ENCODE assay signal across 17 cellular contexts in the genomic region with DNA sequence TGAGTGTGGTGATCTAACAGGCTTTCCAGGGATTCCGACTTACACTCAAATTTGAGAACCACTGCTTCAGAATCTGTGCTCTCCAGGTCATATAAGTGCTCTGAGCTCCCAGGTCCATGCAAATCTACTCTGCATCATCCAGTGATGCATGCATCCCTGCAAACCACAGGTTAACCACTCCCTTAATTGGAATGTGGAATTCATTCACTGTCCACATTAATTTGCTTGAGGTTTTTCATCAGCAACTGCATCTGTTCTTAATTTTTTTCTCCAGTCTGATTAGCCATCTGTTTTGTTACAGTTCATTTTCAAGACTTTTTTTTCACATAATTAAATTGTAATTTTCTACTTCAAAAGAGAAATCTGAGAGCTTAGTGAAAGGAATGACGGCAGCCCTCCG. TPM values are rescaled to one million over a fixed set of nuclear protein-coding genes. Genes with fewer than 3 reads are reported as not detected.
DNase-seq lines count a peak whose midpoint lies in the region; FAIRE-seq and TF ChIP-seq lines count a peak whose summit lies in the region.
"Had no signal": no experiment of that assay in that cellular context is flagged by ENCODE, and none has a peak within 500 bp of the region (broad histone marks: within the 10 kb centered on the region; RNA-seq: fewer than 3 reads in every experiment).

No MANE protein-coding gene starts in this region.

- in situ Hi-C loops in astrocyte of the cerebellum (cut with HindIII; ENCODE audit: low sequenced_read_pairs), result no loop called here

- 89 to 96% (median 94%) methylated on average over 3 of the region's 3 CpGs for WGBS in small intestine, 3 donors

- H3K9me3 ChIP-seq in keratinocyte (ENCODE audit: control insufficient read depth, low read depth, low read length) (peaks cover 7% of the 10 kb centered on the region), small intestine (ENCODE audit: control insufficient read depth, low read depth) (no peaks in the 10 kb centered on the region)
- H3K9me3 ChIP-seq: adrenal gland, HAP-1 had no signal

- H3K4me3 ChIP-seq in BJ (ENCODE audit: low read depth, low read length) (no peak overlapping the region), astrocyte of the cerebellum (ENCODE audit: low read depth, low read length) (no peak overlapping the region), keratinocyte (ENCODE audit: control insufficient read depth in 2 of 3, extremely low read depth in 1 of 3, insufficient read depth in 2 of 3, low read depth in 1 of 3, low read length in 3 of 3) (no peak overlapping the region), small intestine (ENCODE audit: low read depth in 1 of 2, low read length in 2 of 2) (no peak overlapping the region)
- H3K4me3 ChIP-seq: adrenal gland, HAP-1, right atrium auricular region had no signal

- H3K4me1 ChIP-seq in keratinocyte (ENCODE audit: control insufficient read depth, extremely low read depth, insufficient read depth, low read length), result peaks cover 41% of the 10 kb centered on the region
- H3K4me1 ChIP-seq in small intestine (ENCODE audit: control insufficient read depth in 2 of 2, insufficient read depth in 1 of 2, low read depth in 1 of 2, low read length in 1 of 2), result no peaks in the 10 kb centered on the region
- H3K4me1 ChIP-seq: HAP-1 had no signal

- H3K27me3 ChIP-seq in BJ (ENCODE audit: control insufficient read depth, insufficient read depth, low read length), result no peaks in the 10 kb centered on the region
- no peaks in the 10 kb centered on the region for H3K27me3 ChIP-seq in keratinocyte (ENCODE audit: control insufficient read depth, extremely low read depth, insufficient read depth, low read length)
- H3K27me3 ChIP-seq in small intestine (ENCODE audit: control insufficient read depth in 2 of 2, insufficient read depth in 2 of 2, low read length in 2 of 2), result no peaks in the 10 kb centered on the region
- H3K27me3 ChIP-seq: adrenal gland, right atrium auricular region had no signal

- DNase-seq in BJ (ENCODE audit: low read depth) (peak; percentile 86), HS-5 (ENCODE audit: low read depth) (peak; percentile 86), astrocyte of the cerebellum (ENCODE audit: low read depth) (peak; percentile 53), keratinocyte (ENCODE audit: low read depth, low spot score) (peak; percentile 72), small intestine (no peak), cerebellum (ENCODE audit: low spot score) (no peak), cerebellar nuclear complex (lab: John Stamatoyannopoulos, UW) (no peak), midbrain (lab: John Stamatoyannopoulos, UW) (no peak)
- DNase-seq: activated CD4-positive, alpha-beta T cell treated with anti-CD3 and anti-CD28 coated beads for 36 hours; activated T-cell treated with anti-CD3 and anti-CD28 coated beads, Interleukin-2, amount 50 U/mL, for 24 hours; adrenal gland; effector memory CD4-positive, alpha-beta T cell; natural killer cell; NCI-H446 treated with DMSO at 0.1 percent for 48 hours; stimulated activated naive B cell treated with anti-CD40 and anti-IgM and Interleukin-4, amounts not matched to agents 10 μg/mL and 1 μg/mL and 100 μg/mL, for 72 hours had no signal

- peak overlapping the region; percentile 43 for H3K4me2 ChIP-seq in keratinocyte (ENCODE audit: control insufficient read depth, extremely low read depth, insufficient read depth, low read depth, low read length)

- H4K20me1 ChIP-seq in keratinocyte (ENCODE audit: control insufficient read depth, extremely low read depth, insufficient read depth, low read length), result no peaks in the 10 kb centered on the region

- CTCF ChIA-PET in BJ (lab: Yijun Ruan, JAX), result interaction anchor here (1.1 to 1.2 kb wide), 2 partner anchors 9 to 144 kb away, joined by 4 to 5 read pairs; no protein-coding TSS in a partner anchor

- POLR2A ChIA-PET in BJ (lab: Charles Lee), result interaction anchor here (0.6 kb wide), 1 partner anchor 199 kb away, joined by 3 read pairs; no protein-coding TSS in a partner anchor

- peak overlapping the region; percentile 51 for H3K27ac ChIP-seq in keratinocyte (ENCODE audit: control insufficient read depth, insufficient read depth, low read length)
- H3K27ac ChIP-seq in small intestine (ENCODE audit: low read depth in 1 of 2, low read length in 1 of 2), result no peak overlapping the region
- H3K27ac ChIP-seq: adrenal gland, right atrium auricular region had no signal

- H3K36me3 ChIP-seq in BJ (ENCODE audit: control insufficient read depth, insufficient read depth, low read length) (no peaks in the 10 kb centered on the region), keratinocyte (ENCODE audit: control insufficient read depth in 2 of 2, extremely low read depth in 1 of 2, insufficient read depth in 2 of 2, low read length in 2 of 2) (no peaks in the 10 kb centered on the region), small intestine (ENCODE audit: control insufficient read depth in 2 of 2, insufficient read depth in 2 of 2, low read length in 2 of 2) (no peaks in the 10 kb centered on the region)
- H3K36me3 ChIP-seq: adrenal gland, HAP-1, right atrium auricular region had no signal

- no peaks in the 10 kb centered on the region for H3K9me1 ChIP-seq in keratinocyte (ENCODE audit: control insufficient read depth, extremely low read depth, insufficient read depth, low read length)

- H2AFZ ChIP-seq in keratinocyte (ENCODE audit: control insufficient read depth, low read length), result no peak overlapping the region

- H3K9ac ChIP-seq in keratinocyte (ENCODE audit: control insufficient read depth, extremely low read depth, insufficient read depth, low read length), result no peak overlapping the region

- no peaks in the 10 kb centered on the region for H3K79me2 ChIP-seq in keratinocyte (ENCODE audit: control insufficient read depth, insufficient read depth, low read length)

- dilution Hi-C loops in keratinocyte (cut with MboI; ENCODE audit: extremely low pct_ligation_motif_present, low sequenced_read_pairs), result no loop called here

- no peak for TF ChIP-seq CTCF in BJ (IDR thresholded peaks at IDR 0.05; ENCODE audit: insufficient read depth, low read depth, low read length)
- TF ChIP-seq CTCF in astrocyte of the cerebellum (IDR thresholded peaks at IDR 0.05; ENCODE audit: low read depth, low read length, missing control alignments), result no peak
- no peak for TF ChIP-seq CTCF in keratinocyte (optimal IDR thresholded peaks at IDR 0.05 in 1 of 3, IDR thresholded peaks at IDR 0.05 in 1 of 3, conservative IDR thresholded peaks at IDR 0.05 in 1 of 3; ENCODE audit: extremely low read depth in 1 of 3, insufficient read depth in 2 of 3, low read length in 3 of 3)

- FAIRE-seq in keratinocyte (lab: Jason Lieb, UNC), result peak; percentile 95
- FAIRE-seq in small intestine (lab: Jason Lieb, UNC), result no peak

RNA-seq across cellular contexts. Expression of gene RIN3, which starts 43.4 kb away (rescaled TPM):
- polyA plus RNA-seq in BJ (2011; rRNA removed) (4.3 and 8.2 TPM in 2 replicates), keratinocyte (0.79 to 4.7 TPM (median 1.2 TPM) in 3 replicates), small intestine (10 to 100 TPM in 1 of 3 donors, 1 to 10 TPM in 2; 1.8 to 14.7 (median 9.5) TPM)
- polyA minus RNA-seq in BJ (2011; rRNA and poly(A)+ RNA removed), result 7.9 and 14.6 TPM in 2 replicates
- polyA plus RNA-seq in keratinocyte (2011; ENCODE audit: low read depth), result 0.81 TPM
- polyA plus RNA-seq in keratinocyte (2011; cell fraction: cytosol; rRNA removed), result 2.4 and 3.9 TPM in 2 replicates
- 3.8 and 5.2 TPM in 2 replicates for polyA plus RNA-seq in keratinocyte (2011; cell fraction: nucleus; rRNA removed)
- 2.0 and 8.7 TPM in 2 replicates for polyA plus RNA-seq in keratinocyte (2012; ENCODE audit: low replicate concordance)
- polyA minus RNA-seq in keratinocyte, result 2.1 to 15.3 TPM (median 4.6 TPM) in 3 replicates
- polyA minus RNA-seq in keratinocyte (2011; cell fraction: cytosol; rRNA and poly(A)+ RNA removed), result 6.1 TPM
- 6.9 and 8.9 TPM in 2 replicates for polyA minus RNA-seq in keratinocyte (2011; cell fraction: nucleus; rRNA and poly(A)+ RNA removed)
- 1.5 TPM for total RNA-seq in cerebellum

Comparison
In these comparisons a context has a peak if more than half of its experiments do, and no peak if none do; other contexts are left out.
1. DNase-seq: peak in BJ (single experiment), HS-5 (single experiment), astrocyte of the cerebellum (single experiment) and keratinocyte (single experiment); none in small intestine (single experiment), cerebellum (single experiment), cerebellar nuclear complex (0 of 2) and midbrain (single experiment).